In the genomic region with DNA sequence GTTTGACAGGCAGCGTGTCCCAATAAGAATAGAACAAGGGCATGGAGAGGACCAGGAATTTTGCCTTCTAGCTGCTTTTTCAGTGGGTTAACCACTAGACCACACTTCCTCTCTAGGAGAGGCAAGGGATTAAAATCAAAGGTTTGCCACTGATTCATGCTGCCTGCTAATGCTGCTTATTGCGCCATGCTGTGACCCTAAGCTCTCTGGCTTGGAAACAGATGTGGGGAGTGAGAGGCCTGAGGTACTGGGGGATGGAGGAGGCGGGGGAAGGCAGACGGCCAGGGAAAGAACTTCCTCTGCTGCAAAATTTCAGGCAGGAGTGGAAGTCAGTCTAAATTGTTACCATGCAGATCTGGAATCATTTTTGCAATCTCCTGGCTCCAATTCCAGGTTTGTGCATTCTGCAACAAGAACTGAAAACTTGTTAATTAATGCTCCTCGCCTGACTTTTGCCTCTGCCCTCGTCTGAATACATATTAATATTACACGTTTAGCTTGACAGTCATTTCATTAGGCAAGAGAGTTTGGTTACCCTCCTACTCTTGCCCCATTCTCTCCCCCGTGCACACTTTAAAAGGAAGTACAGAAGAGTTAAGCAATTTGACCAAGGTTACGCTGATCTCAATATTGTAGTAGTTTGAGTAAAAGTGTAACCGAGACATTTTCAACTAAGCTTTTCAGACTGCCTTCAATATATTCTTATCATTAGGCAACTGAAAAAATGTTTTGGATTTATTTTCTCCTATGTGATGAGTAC, we compare ENCODE assay signal across 9 cellular contexts.
DNase-seq lines count a peak whose midpoint lies in the region; ATAC-seq and TF ChIP-seq lines count a peak whose summit lies in the region.
"Had no signal": no experiment of that assay in that cellular context is flagged by ENCODE, and none has a peak within 500 bp of the region (broad histone marks: within the 10 kb centered on the region; RNA-seq: fewer than 3 reads in every experiment).

No MANE protein-coding gene starts in this region.

- no peaks in the 10 kb centered on the region for H3K27me3 ChIP-seq in GM23338 (ENCODE audit: insufficient read depth)
- no peaks in the 10 kb centered on the region for H3K27me3 ChIP-seq in dorsolateral prefrontal cortex
- H3K27me3 ChIP-seq in muscle layer of colon (ENCODE audit: control insufficient read depth in 1 of 2, insufficient read depth in 2 of 2, low read length in 2 of 2), result no peaks in the 10 kb centered on the region
- H3K27me3 ChIP-seq: cardiac muscle cell had no signal

- H3K9me3 ChIP-seq in muscle layer of colon (ENCODE audit: low read length), result no peaks in the 10 kb centered on the region

- ATAC-seq in GM23338, result peak; percentile 80

- no peaks in the 10 kb centered on the region; the same call in 2 of the 3 replicates for H3K9me3 Mint-ChIP-seq in GM23338

- H3K4me1 ChIP-seq in GM23338 (ENCODE audit: insufficient read depth) (no peaks in the 10 kb centered on the region), muscle layer of colon (ENCODE audit: insufficient read depth, low read length) (peaks cover 20% of the 10 kb centered on the region)

- intact Hi-C loops in dorsolateral prefrontal cortex (cut with DNase I), result loop anchor here (2.0 to 5.0 kb wide), 5 partner anchors 44 to 221 kb away; partner anchors contain the start of gene SPRED1 (in 1 of the 2)

- H2AFZ ChIP-seq in GM23338, result peak overlapping the region; percentile 84; the same call in 1 of the 2 replicates

- DNase-seq in AML-193 (lab: John Stamatoyannopoulos, UW) (peak; percentile 57 to 72), GM23338 (ENCODE audit: low spot score) (peak; percentile 28), NOMO-1 treated with dmso at 0.1 percent for 144 hours (lab: John Stamatoyannopoulos, UW; ENCODE audit: unreplicated experiment) (peak; percentile 76), dorsolateral prefrontal cortex (peak in 7 of 10 donors; percentile 44 to 60 (median 55)), D341Med (ENCODE audit: low spot score) (no peak), NCI-H2081 (lab: John Stamatoyannopoulos, UW) (no peak)
- DNase-seq in activated T-cell treated with anti-CD3 and anti-CD28 coated beads, Interleukin-2, amount 50 U/mL, for 48 hours, result no peak

- no peak overlapping the region for H3K27ac Mint-ChIP-seq in GM23338

- TF ChIP-seq CTCF in GM23338 (conservative IDR thresholded peaks at IDR 0.05; ENCODE audit: low read depth in 2 of 2), result no peak
- TF ChIP-seq CTCF in dorsolateral prefrontal cortex (IDR thresholded peaks at IDR 0.05 in 54 of 56, conservative IDR thresholded peaks at IDR 0.05 in 2 of 56; ENCODE audit: low read depth in 1 of 56, partially characterized antibody in 56 of 56), result no peak

- H3K4me1 Mint-ChIP-seq in GM23338, result peaks cover 15% of the 10 kb centered on the region

- no peaks in the 10 kb centered on the region for H3K9me2 ChIP-seq in GM23338 (ENCODE audit: insufficient read depth)

- H3K27ac ChIP-seq in GM23338 (ENCODE audit: low read depth) (no peak overlapping the region), dorsolateral prefrontal cortex (peak overlapping the region in 51 of 59 donors; percentile 58 to 89 (median 80)), muscle layer of colon (ENCODE audit: low read depth, low read length) (peak overlapping the region; percentile 70)
- H3K27ac ChIP-seq: cardiac muscle cell had no signal

- no peak overlapping the region for H3K4me3 Mint-ChIP-seq in GM23338

- H3K36me3 ChIP-seq in GM23338 (ENCODE audit: insufficient read depth) (no peaks in the 10 kb centered on the region), muscle layer of colon (ENCODE audit: insufficient read depth, low read length) (no peaks in the 10 kb centered on the region)
- H3K36me3 ChIP-seq: cardiac muscle cell had no signal

- H3K4me2 ChIP-seq in GM23338, result no peak overlapping the region

- H3K4me3 ChIP-seq in GM23338 (no peak overlapping the region), dorsolateral prefrontal cortex (peak overlapping the region in 38 of 59 donors; percentile 36 to 70 (median 52)), muscle layer of colon (ENCODE audit: low read depth in 1 of 2, low read length in 2 of 2) (peak overlapping the region in 1 of 2 donors; percentile 43)
- H3K4me3 ChIP-seq: cardiac muscle cell had no signal

- no peaks in the 10 kb centered on the region for H3K79me2 ChIP-seq in GM23338 (replicated peaks; ENCODE audit: insufficient read depth)

- no peaks in the 10 kb centered on the region for H3K27me3 Mint-ChIP-seq in GM23338 (ENCODE audit: insufficient read depth, low read depth, poor library complexity)

- no peaks in the 10 kb centered on the region for H3F3A ChIP-seq in GM23338 (replicated peaks; ENCODE audit: low read depth)

- H4K20me1 ChIP-seq in GM23338 (replicated peaks; ENCODE audit: insufficient read depth), result no peaks in the 10 kb centered on the region

- no peaks in the 10 kb centered on the region for H3K36me3 Mint-ChIP-seq in GM23338 (ENCODE audit: low read depth)

- H3K9ac ChIP-seq in muscle layer of colon (ENCODE audit: low read length), result peak overlapping the region; percentile 42

TF ChIP-seq in GM23338, 12 proteins besides CTCF, POLR2A, EP300 and RAD21 (continues in another document):
- TF ChIP-seq CREB1 (CRISPR knock-in tag; IDR thresholded peaks at IDR 0.05; ENCODE audit: low read depth) (no peak), EZH2 (IDR thresholded peaks at IDR 0.05; ENCODE audit: low read depth, unreplicated experiment) (no peak), POLR2AphosphoS5 (IDR thresholded peaks at IDR 0.05; ENCODE audit: low read depth) (no peak), STAT1 (IDR thresholded peaks at IDR 0.05; ENCODE audit: unreplicated experiment) (no peak), REST (IDR thresholded peaks at IDR 0.05; ENCODE audit: unreplicated experiment) (no peak), ZNF331 (CRISPR knock-in tag; IDR thresholded peaks at IDR 0.05; ENCODE audit: low read depth) (no peak), JUNB (IDR thresholded peaks at IDR 0.05; ENCODE audit: unreplicated experiment) (no peak), ZNF114 (CRISPR knock-in tag; IDR thresholded peaks at IDR 0.05) (no peak)

Comparison
In these comparisons a context has a peak if more than half of its experiments do, and no peak if none do; other contexts are left out.
1. DNase-seq: peak in AML-193 (2 of 2), GM23338 (single experiment), NOMO-1 treated with dmso at 0.1 percent for 144 hours (single experiment) and dorsolateral prefrontal cortex (7 of 10); none in D341Med (single experiment), NCI-H2081 (0 of 2) and activated T-cell treated with anti-CD3 and anti-CD28 coated beads, Interleukin-2, amount 50 U/mL, for 48 hours (0 of 2).